Comparison of ENCODE assay signal across 14 cellular contexts in genomic region chr16:85515319-85515745, GRCh38.
DNase-seq lines count a peak whose midpoint lies in the region; ATAC-seq and TF ChIP-seq lines count a peak whose summit lies in the region.
"Had no signal": no experiment of that assay in that cellular context is flagged by ENCODE, and none has a peak within 500 bp of the region (broad histone marks: within the 10 kb centered on the region; RNA-seq: fewer than 3 reads in every experiment).

No MANE protein-coding gene starts in this region.

- H3K27me3 ChIP-seq in cardiac muscle cell (no peaks in the 10 kb centered on the region), mucosa of stomach (ENCODE audit: control insufficient read depth, insufficient read depth, low read length) (no peaks in the 10 kb centered on the region), vagina (no peaks in the 10 kb centered on the region)

- peaks cover 6% of the 10 kb centered on the region for H3K36me3 Mint-ChIP-seq in chondrocyte (ENCODE audit: low read depth)

- no peaks in the 10 kb centered on the region for H3K36me3 ChIP-seq in cardiac muscle cell
- no peaks in the 10 kb centered on the region for H3K36me3 ChIP-seq in mucosa of stomach (ENCODE audit: control insufficient read depth, insufficient read depth, low read length)
- H3K36me3 ChIP-seq in vagina, result no peaks in the 10 kb centered on the region

- intact Hi-C loops in cardiac septum (cut with DNase I) (no loop called here), vagina (cut with DNase I) (no loop called here)

- H3K9me3 Mint-ChIP-seq in chondrocyte (ENCODE audit: low read depth), result no peaks in the 10 kb centered on the region

- H3K27ac Mint-ChIP-seq in chondrocyte (ENCODE audit: unreplicated experiment), result peak overlapping the region; percentile 98
- H3K27ac Mint-ChIP-seq: nephron progenitor cell had no signal

- peak overlapping the region; percentile 42 for H3K9ac ChIP-seq in mucosa of stomach (ENCODE audit: low read length)

- H3K4me3 ChIP-seq in cardiac muscle cell (no peak overlapping the region), mucosa of stomach (ENCODE audit: low read length) (no peak overlapping the region), vagina (peak overlapping the region in 1 of 2 donors; percentile 31)

- DNase-seq in cardiac muscle cell (ENCODE audit: low read depth in 1 of 2, low spot score in 1 of 2) (no peak), cardiac septum (ENCODE audit: low spot score) (no peak), chondrocyte (ENCODE audit: low spot score) (no peak), vagina (ENCODE audit: extremely low spot score in 2 of 2) (no peak), HK-2 (ENCODE audit: unreplicated experiment) (no peak)
- DNase-seq: activated T-cell treated with anti-CD3 and anti-CD28 coated beads, Interleukin-2, amount 50 U/mL, for 1 hour; MM.1S; NCI-H345; nephron progenitor cell; SHP77 had no signal

- H3K9me3 ChIP-seq in cardiac muscle cell (ENCODE audit: low read depth) (no peaks in the 10 kb centered on the region), mucosa of stomach (ENCODE audit: control insufficient read depth, low read length) (no peaks in the 10 kb centered on the region), vagina (no peaks in the 10 kb centered on the region)

- TF ChIP-seq CTCF in cardiac muscle cell (IDR thresholded peaks at IDR 0.05; ENCODE audit: low read depth, low read length) (no peak), chondrocyte (IDR thresholded peaks at IDR 0.05) (no peak), vagina (IDR thresholded peaks at IDR 0.05) (no peak)

- peaks cover 31% of the 10 kb centered on the region for H3K4me1 Mint-ChIP-seq in chondrocyte (ENCODE audit: low read depth)

- H3K27me3 Mint-ChIP-seq in chondrocyte (ENCODE audit: low read depth), result peaks cover 1% of the 10 kb centered on the region

- TF ChIP-seq POLR2A in vagina (IDR thresholded peaks at IDR 0.05), result no peak

- H3K4me1 ChIP-seq in cardiac muscle cell (ENCODE audit: low read depth), result peaks cover 31% of the 10 kb centered on the region
- H3K4me1 ChIP-seq in mucosa of stomach (ENCODE audit: control insufficient read depth, insufficient read depth, low read length), result peaks cover 27% of the 10 kb centered on the region
- peaks cover 32% of the 10 kb centered on the region for H3K4me1 ChIP-seq in vagina

- H3K4me3 Mint-ChIP-seq in chondrocyte (ENCODE audit: unreplicated experiment), result peak overlapping the region; percentile 12
- H3K4me3 Mint-ChIP-seq: nephron progenitor cell had no signal

- ATAC-seq in GM19023 (IDR thresholded peaks at IDR 0.05; ENCODE audit: unreplicated experiment) (no peak), HG03521 (IDR thresholded peaks at IDR 0.05; ENCODE audit: unreplicated experiment) (no peak)

- H3K27ac ChIP-seq in cardiac muscle cell, result peak overlapping the region; percentile 82
- peak overlapping the region; percentile 85 for H3K27ac ChIP-seq in vagina
- H3K27ac ChIP-seq: 22Rv1 had no signal
